ENCODE assay signal across 8 cellular contexts in genomic region chr6:110179406-110180227, GRCh38. TPM values are rescaled to one million over a fixed set of nuclear protein-coding genes. Genes with fewer than 3 reads are reported as not detected.
DNase-seq lines count a peak whose midpoint lies in the region; ATAC-seq and TF ChIP-seq lines count a peak whose summit lies in the region.

Gene WASF1, minus strand, starts transcription at chr6:110179670. Its CDS starts 52,069 bp downstream, at chr6:110127601.

- peak within 1 kb of the TSS; percentile 81 for H3K27ac ChIP-seq in temporal lobe (ENCODE audit: low read depth, low read length)

- H3K4me3 Mint-ChIP-seq in activated naive CD8-positive, alpha-beta T cell: peak within 1 kb of the TSS; percentile 93
- peak within 1 kb of the TSS; percentile 95 for H3K4me3 Mint-ChIP-seq in glutamatergic neuron (ENCODE audit: unreplicated experiment)

- peaks cover 4% of the 10 kb centered on the region for H3K27me3 Mint-ChIP-seq in activated naive CD8-positive, alpha-beta T cell
- peaks cover 3% of the 10 kb centered on the region for H3K27me3 Mint-ChIP-seq in glutamatergic neuron (ENCODE audit: unreplicated experiment)

- H3K36me3 Mint-ChIP-seq in activated naive CD8-positive, alpha-beta T cell: no peaks in the 10 kb centered on the region
- H3K36me3 Mint-ChIP-seq in glutamatergic neuron (ENCODE audit: unreplicated experiment): no peaks in the 10 kb centered on the region

- H3K9me3 Mint-ChIP-seq in activated naive CD8-positive, alpha-beta T cell (ENCODE audit: low read depth): no peaks in the 10 kb centered on the region
- peaks cover 8% of the 10 kb centered on the region for H3K9me3 Mint-ChIP-seq in glutamatergic neuron (ENCODE audit: unreplicated experiment)

- DNase-seq in GM04504 (ENCODE audit: low read depth) (peak; percentile 98), NCI-H1092 treated with DMSO at 0.1 percent for 48 hours (lab: John Stamatoyannopoulos, UW) (peak; percentile 97), glutamatergic neuron (peak; percentile 94), omental fat pad (ENCODE audit: low spot score) (peak; percentile 89)

- H3K4me1 Mint-ChIP-seq in activated naive CD8-positive, alpha-beta T cell (ENCODE audit: low read depth): peaks cover 5% of the 10 kb centered on the region
- H3K4me1 Mint-ChIP-seq in glutamatergic neuron (ENCODE audit: low read depth, unreplicated experiment): peaks cover 9% of the 10 kb centered on the region

- H3K27ac Mint-ChIP-seq in activated naive CD8-positive, alpha-beta T cell: peak within 1 kb of the TSS; percentile 77
- H3K27ac Mint-ChIP-seq in glutamatergic neuron (ENCODE audit: unreplicated experiment): peak within 1 kb of the TSS; percentile 87

- ATAC-seq in HG02623 (IDR thresholded peaks at IDR 0.05; ENCODE audit: unreplicated experiment): peak; percentile 88
- ATAC-seq in SK-N-SH treated with all-trans-retinoic acid at 6 μM for 48 hours: peak; percentile 87
- ATAC-seq in omental fat pad (ENCODE audit: low FRiP score): peak; percentile 96

- TF ChIP-seq CTCF in glutamatergic neuron (IDR thresholded peaks at IDR 0.05; ENCODE audit: partially characterized antibody, unreplicated experiment) (no peak), omental fat pad (IDR thresholded peaks at IDR 0.05) (no peak)

TF ChIP-seq in SK-N-SH treated with all-trans-retinoic acid at 6 μM for 48 hours, 23 proteins besides CTCF, POLR2A, EP300 and RAD21:
- TF ChIP-seq ZNF70 (CRISPR knock-in tag; IDR thresholded peaks at IDR 0.05): no peak
- TF ChIP-seq CREB5 (CRISPR knock-in tag; IDR thresholded peaks at IDR 0.05; ENCODE audit: low read depth): no peak
- TF ChIP-seq POU6F1 (CRISPR knock-in tag; IDR thresholded peaks at IDR 0.05; ENCODE audit: borderline replicate concordance, low read depth): peak; percentile 63; the same call in 1 of the 2 replicates
- TF ChIP-seq TSHZ2 (CRISPR knock-in tag; IDR thresholded peaks at IDR 0.05): no peak; the same call in 1 of the 2 replicates
- no peak for TF ChIP-seq BACH2 (CRISPR knock-in tag; IDR thresholded peaks at IDR 0.05; ENCODE audit: borderline replicate concordance)
- TF ChIP-seq CSRNP3 (CRISPR knock-in tag; IDR thresholded peaks at IDR 0.05): no peak
- no peak for TF ChIP-seq ARNTL (CRISPR knock-in tag; IDR thresholded peaks at IDR 0.05; ENCODE audit: borderline replicate concordance, low read depth)
- no peak for TF ChIP-seq ZFP30 (CRISPR knock-in tag; IDR thresholded peaks at IDR 0.05)
- peak; percentile 56; the same call in 1 of the 2 replicates for TF ChIP-seq ZFP3 (CRISPR knock-in tag; IDR thresholded peaks at IDR 0.05)
- TF ChIP-seq GLIS3 (CRISPR knock-in tag; IDR thresholded peaks at IDR 0.05): no peak
- TF ChIP-seq ZNF8 (CRISPR knock-in tag; IDR thresholded peaks at IDR 0.05): no peak

RNA-seq across cellular contexts. Expression of gene WASF1, which starts in this region (rescaled TPM):
- 92.7 TPM for total RNA-seq in glutamatergic neuron (ENCODE audit: unreplicated experiment)
- total RNA-seq in omental fat pad: 10 to 100 TPM in 3 of 4 donors, 1 to 10 TPM in 1; 5.8 to 15.6 (median 12.2) TPM
- 116 TPM for total RNA-seq in temporal lobe

Comparison
In these comparisons a context has a peak if more than half of its experiments do, and no peak if none do; other contexts are left out.
1. Peak in every context shown above with its lines: DNase-seq, ATAC-seq and H3K27ac ChIP-seq.